Comparison of ENCODE assay signal across 10 cellular contexts in the genomic region with DNA sequence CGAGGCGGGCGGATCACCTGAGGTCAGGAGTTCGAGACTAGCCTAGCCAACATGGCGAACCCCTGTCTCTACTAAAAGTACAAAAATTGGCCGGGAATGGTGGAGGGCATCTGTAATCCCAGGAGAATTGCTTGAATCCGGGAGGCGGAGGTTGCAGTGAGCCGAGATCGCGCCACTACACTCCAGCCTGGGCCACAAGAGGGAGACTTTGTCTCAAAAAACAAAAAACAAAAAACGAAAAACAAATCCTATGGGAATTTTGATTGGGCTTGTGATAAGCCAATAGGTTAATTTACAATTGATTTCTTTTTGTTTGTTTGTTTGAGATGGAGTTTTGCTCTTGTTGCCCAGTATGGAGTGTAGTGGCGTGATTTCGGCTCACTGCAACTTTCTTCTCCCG. TPM values are rescaled to one million over a fixed set of nuclear protein-coding genes. Genes with fewer than 3 reads are reported as not detected.
A peak's percentile ranks its signal among the peaks of the same experiment; 100 is the strongest.
DNase-seq lines count a peak whose midpoint lies in the region; ATAC-seq, FAIRE-seq and TF ChIP-seq lines count a peak whose summit lies in the region.
"Had no signal": no experiment of that assay in that cellular context is flagged by ENCODE, and none has a peak within 500 bp of the region (broad histone marks: within the 10 kb centered on the region; RNA-seq: fewer than 3 reads in every experiment).

No MANE protein-coding gene starts in this region.

- peak; percentile 71 for TF ChIP-seq CTCF in BJ (IDR thresholded peaks at IDR 0.05; ENCODE audit: insufficient read depth, low read depth, low read length)
- peak; percentile 50 to 67 (median 63); a peak in 5 of 6 replicates for TF ChIP-seq CTCF in HCT116 (IDR thresholded peaks at IDR 0.05 in 2 of 3, conservative IDR thresholded peaks at IDR 0.05 in 1 of 3; ENCODE audit: borderline replicate concordance in 1 of 3, insufficient read depth in 1 of 3, low read depth in 2 of 3, low read length in 2 of 3)
- TF ChIP-seq CTCF in activated CD8-positive, alpha-beta T cell treated with anti-CD3 and anti-CD28 coated beads for 36 hours (IDR thresholded peaks at IDR 0.05), result peak; percentile 49
- peak; percentile 24 to 39 (median 27) for TF ChIP-seq CTCF in keratinocyte (optimal IDR thresholded peaks at IDR 0.05 in 1 of 3, IDR thresholded peaks at IDR 0.05 in 1 of 3, conservative IDR thresholded peaks at IDR 0.05 in 1 of 3; ENCODE audit: extremely low read depth in 1 of 3, insufficient read depth in 2 of 3, low read length in 3 of 3)

- H3K4me1 ChIP-seq in HCT116 (ENCODE audit: control insufficient read depth in 1 of 2, insufficient read depth in 2 of 2, low read length in 2 of 2) (peaks cover 3 to 10% of the 10 kb centered on the region in 2 experiments; a peak in 2 of 4 replicates), keratinocyte (ENCODE audit: control insufficient read depth, extremely low read depth, insufficient read depth, low read length) (peaks cover 2% of the 10 kb centered on the region)

- no peaks in the 10 kb centered on the region for H3K9me3 Mint-ChIP-seq in activated CD8-positive, alpha-beta T cell treated with anti-CD3 and anti-CD28 coated beads for 36 hours
- H3K9me3 Mint-ChIP-seq in activated naive CD4-positive, alpha-beta T cell treated with anti-CD3 and anti-CD28 coated beads for 36 hours, result no peaks in the 10 kb centered on the region

- POLR2A ChIA-PET in BJ (lab: Charles Lee), result no interaction called here
- POLR2A ChIA-PET in HCT116 (lab: Charles Lee), result no interaction called here
- POLR2A ChIA-PET in activated CD8-positive, alpha-beta T cell treated with anti-CD3 and anti-CD28 coated beads for 36 hours (lab: Charles Lee), result interaction anchor here (0.6 to 1.0 kb wide), 2 partner anchors 12 to 87 kb away, joined by 3 to 4 read pairs; partner anchors contain the start of gene TRMT61B

- no peaks in the 10 kb centered on the region for H4K20me1 ChIP-seq in HCT116 (ENCODE audit: insufficient read depth)
- no peaks in the 10 kb centered on the region for H4K20me1 ChIP-seq in keratinocyte (ENCODE audit: control insufficient read depth, extremely low read depth, insufficient read depth, low read length)

- DNase-seq in BJ (ENCODE audit: low read depth) (no peak), HCT116 (ENCODE audit: low read depth, low spot score) (peak; percentile 44), keratinocyte (ENCODE audit: low read depth, low spot score) (no peak), iPS-NIHi11 (ENCODE audit: low spot score) (no peak)
- peak; percentile 37 for DNase-seq in activated CD8-positive, alpha-beta T cell treated with anti-CD3 and anti-CD28 coated beads for 36 hours
- no peak for DNase-seq in central memory CD4-positive, alpha-beta T cell
- DNase-seq in activated naive CD4-positive, alpha-beta T cell treated with anti-CD3 and anti-CD28 coated beads for 36 hours, result no peak

- peaks cover 7% of the 10 kb centered on the region for H3K4me1 Mint-ChIP-seq in activated CD8-positive, alpha-beta T cell treated with anti-CD3 and anti-CD28 coated beads for 36 hours (ENCODE audit: low read depth)
- H3K4me1 Mint-ChIP-seq in activated naive CD4-positive, alpha-beta T cell treated with anti-CD3 and anti-CD28 coated beads for 36 hours (ENCODE audit: low read depth), result peaks cover 3% of the 10 kb centered on the region

- RAD21 ChIA-PET in HCT116 (lab: Charles Lee; ENCODE audit: low non-redundant PET in 1 of 2, low total read pairs in 2 of 2, uncharacterized antibody in 2 of 2, unreplicated experiment in 2 of 2), result no interaction called here

- no peaks in the 10 kb centered on the region for H3K36me3 ChIP-seq in BJ (ENCODE audit: control insufficient read depth, insufficient read depth, low read length)
- H3K36me3 ChIP-seq in HCT116 (ENCODE audit: control insufficient read depth in 1 of 2, insufficient read depth in 2 of 2, low read length in 2 of 2), result no peaks in the 10 kb centered on the region
- no peaks in the 10 kb centered on the region for H3K36me3 ChIP-seq in keratinocyte (ENCODE audit: control insufficient read depth in 2 of 2, extremely low read depth in 1 of 2, insufficient read depth in 2 of 2, low read length in 2 of 2)
- H3K36me3 ChIP-seq: SJSA1 had no signal

- no peak overlapping the region for H3K27ac ChIP-seq in HCT116 (ENCODE audit: low read depth, low read length)
- H3K27ac ChIP-seq in keratinocyte (ENCODE audit: control insufficient read depth, insufficient read depth, low read length), result no peak overlapping the region
- H3K27ac ChIP-seq: body of pancreas, SJSA1 had no signal

- H3K27me3 Mint-ChIP-seq in activated CD8-positive, alpha-beta T cell treated with anti-CD3 and anti-CD28 coated beads for 36 hours, result no peaks in the 10 kb centered on the region
- H3K27me3 Mint-ChIP-seq in activated naive CD4-positive, alpha-beta T cell treated with anti-CD3 and anti-CD28 coated beads for 36 hours (ENCODE audit: low read depth), result no peaks in the 10 kb centered on the region

- no peak overlapping the region for H3K9ac ChIP-seq in HCT116 (ENCODE audit: low read length)
- H3K9ac ChIP-seq in keratinocyte (ENCODE audit: control insufficient read depth, extremely low read depth, insufficient read depth, low read length), result no peak overlapping the region

- no peaks in the 10 kb centered on the region for H3K27me3 ChIP-seq in BJ (ENCODE audit: control insufficient read depth, insufficient read depth, low read length)
- H3K27me3 ChIP-seq in HCT116 (ENCODE audit: insufficient read depth, low read length), result no peaks in the 10 kb centered on the region
- H3K27me3 ChIP-seq in keratinocyte (ENCODE audit: control insufficient read depth, extremely low read depth, insufficient read depth, low read length), result no peaks in the 10 kb centered on the region
- H3K27me3 ChIP-seq: body of pancreas, SJSA1 had no signal

- H3K27ac Mint-ChIP-seq in activated CD8-positive, alpha-beta T cell treated with anti-CD3 and anti-CD28 coated beads for 36 hours, result no peak overlapping the region
- H3K27ac Mint-ChIP-seq in activated naive CD4-positive, alpha-beta T cell treated with anti-CD3 and anti-CD28 coated beads for 36 hours, result no peak overlapping the region

- H3K79me2 ChIP-seq in HCT116 (ENCODE audit: insufficient read depth, low read length) (no peaks in the 10 kb centered on the region), keratinocyte (ENCODE audit: control insufficient read depth, insufficient read depth, low read length) (no peaks in the 10 kb centered on the region)

- no peaks in the 10 kb centered on the region for H3K9me3 ChIP-seq in HCT116 (ENCODE audit: control insufficient read depth in 1 of 2, insufficient read depth in 1 of 2, low read depth in 1 of 2, low read length in 2 of 2)
- H3K9me3 ChIP-seq in keratinocyte (ENCODE audit: control insufficient read depth, low read depth, low read length), result no peaks in the 10 kb centered on the region
- H3K9me3 ChIP-seq: body of pancreas, SJSA1 had no signal

- intact Hi-C loops in HCT116 (cut with micrococcal nuclease), result loop anchor here (5.0 to 10.0 kb wide), 4 partner anchors 348 to 885 kb away; no protein-coding TSS in a partner anchor
- intact Hi-C loops in activated CD8-positive, alpha-beta T cell treated with anti-CD3 and anti-CD28 coated beads for 36 hours (cut with micrococcal nuclease), result loop anchor here (5.0 kb wide), 1 partner anchor 55 kb away; no protein-coding TSS in a partner anchor
- intact Hi-C loops in activated naive CD4-positive, alpha-beta T cell treated with anti-CD3 and anti-CD28 coated beads for 36 hours (cut with micrococcal nuclease), result no loop called here

- H3K36me3 Mint-ChIP-seq in activated CD8-positive, alpha-beta T cell treated with anti-CD3 and anti-CD28 coated beads for 36 hours (ENCODE audit: low read depth), result no peaks in the 10 kb centered on the region
- no peaks in the 10 kb centered on the region for H3K36me3 Mint-ChIP-seq in activated naive CD4-positive, alpha-beta T cell treated with anti-CD3 and anti-CD28 coated beads for 36 hours (ENCODE audit: low read depth)

- H3K4me3 ChIP-seq in BJ (ENCODE audit: low read depth, low read length), result peak overlapping the region; percentile 38
- peak overlapping the region in 1 of 2 experiments; percentile 42; a peak in 2 of 4 replicates for H3K4me3 ChIP-seq in HCT116 (replicated peaks in 1 of 2; ENCODE audit: low read depth in 1 of 2, low read length in 2 of 2)
- H3K4me3 ChIP-seq in keratinocyte (ENCODE audit: control insufficient read depth in 2 of 3, extremely low read depth in 1 of 3, insufficient read depth in 2 of 3, low read depth in 1 of 3, low read length in 3 of 3), result no peak overlapping the region
- H3K4me3 ChIP-seq: body of pancreas, SJSA1 had no signal

- peak overlapping the region; percentile 65 for H3K4me3 Mint-ChIP-seq in activated CD8-positive, alpha-beta T cell treated with anti-CD3 and anti-CD28 coated beads for 36 hours
- H3K4me3 Mint-ChIP-seq in activated naive CD4-positive, alpha-beta T cell treated with anti-CD3 and anti-CD28 coated beads for 36 hours, result no peak overlapping the region

- no peak for FAIRE-seq in keratinocyte (lab: Jason Lieb, UNC)

- H2AFZ ChIP-seq in HCT116 (ENCODE audit: low read depth, low read length, poor library complexity, severe bottlenecking) (no peak overlapping the region), keratinocyte (ENCODE audit: control insufficient read depth, low read length) (no peak overlapping the region)

- dilution Hi-C loops in keratinocyte (cut with MboI; ENCODE audit: extremely low pct_ligation_motif_present, low sequenced_read_pairs), result no loop called here

- peak; percentile 73 for TF ChIP-seq RAD21 in HCT116 (IDR thresholded peaks at IDR 0.05; ENCODE audit: low read depth)

- CTCF ChIA-PET in BJ (lab: Yijun Ruan, JAX) (interaction anchor here (0.7 to 2.1 kb wide), 10 partner anchors 227 to 1115 kb away, joined by 3 to 14 read pairs (median 4); no protein-coding TSS in a partner anchor), HCT116 (lab: Charles Lee) (no interaction called here)
- CTCF ChIA-PET in activated CD8-positive, alpha-beta T cell treated with anti-CD3 and anti-CD28 coated beads for 36 hours (lab: Charles Lee), result interaction anchor here (0.6 to 1.7 kb wide), 9 partner anchors 16 to 239 kb away, joined by 3 to 9 read pairs (median 3); no protein-coding TSS in a partner anchor
- CTCF ChIA-PET in activated naive CD4-positive, alpha-beta T cell treated with anti-CD3 and anti-CD28 coated beads for 36 hours (lab: Charles Lee), result interaction anchor here (1.4 kb wide), 1 partner anchor 239 kb away, joined by 3 read pairs; no protein-coding TSS in a partner anchor

- H3K4me2 ChIP-seq in HCT116 (ENCODE audit: low read length), result peak overlapping the region; percentile 71
- H3K4me2 ChIP-seq in keratinocyte (ENCODE audit: control insufficient read depth, extremely low read depth, insufficient read depth, low read depth, low read length), result peak overlapping the region; percentile 59

- TF ChIP-seq POLR2A in HCT116 (IDR thresholded peaks at IDR 0.05; ENCODE audit: borderline replicate concordance, extremely low read depth, insufficient read depth, insufficient read length), result no peak

- peak; percentile 63 for ATAC-seq in HCT116
- ATAC-seq in activated CD8-positive, alpha-beta T cell treated with anti-CD3 and anti-CD28 coated beads for 36 hours, result no peak
- ATAC-seq in GM19035 (IDR thresholded peaks at IDR 0.05; ENCODE audit: unreplicated experiment), result no peak

- no peaks in the 10 kb centered on the region for H3K9me2 ChIP-seq in HCT116 (ENCODE audit: insufficient read depth)

- BruUV-seq in HCT116 (replicated peaks; lab: Mats Ljungman, UMichigan), result no TSS peak

- no peaks in the 10 kb centered on the region for H3K9me1 ChIP-seq in keratinocyte (ENCODE audit: control insufficient read depth, extremely low read depth, insufficient read depth, low read length)

RNA-seq across cellular contexts. Expression of gene TOGARAM2, which starts 24.2 kb away (rescaled TPM):
- polyA plus RNA-seq in BJ (2011; rRNA removed), result 0.09 and 0.29 TPM in 2 replicates
- 0.09 TPM in 1 of 2 replicates, not detected in the other for polyA minus RNA-seq in BJ (2011; rRNA and poly(A)+ RNA removed)
- total RNA-seq in HCT116 (2021; ENCODE audit: unreplicated experiment), result 0.76 TPM
- 0.05 and 0.10 TPM in 2 replicates for polyA plus RNA-seq in HCT116 (2012)
- total RNA-seq in activated CD8-positive, alpha-beta T cell treated with anti-CD3 and anti-CD28 coated beads for 36 hours, result 1 to 10 TPM; 2.3 to 2.7 TPM
- 0.10 to 0.15 TPM in 2 of 3 replicates, not detected in the other for polyA plus RNA-seq in keratinocyte
- not detected for polyA plus RNA-seq in keratinocyte (2011; ENCODE audit: low read depth)
- 0.08 TPM in 1 of 2 replicates, not detected in the other for polyA plus RNA-seq in keratinocyte (2011; cell fraction: cytosol; rRNA removed)
- 0.16 and 0.28 TPM in 2 replicates for polyA plus RNA-seq in keratinocyte (2011; cell fraction: nucleus; rRNA removed)
- polyA plus RNA-seq in keratinocyte (2012; ENCODE audit: low replicate concordance), result 0.10 TPM in 1 of 2 replicates, not detected in the other
- 0.03 to 0.86 TPM in 2 of 3 replicates, not detected in the other for polyA minus RNA-seq in keratinocyte
- polyA minus RNA-seq in keratinocyte (2011; cell fraction: cytosol; rRNA and poly(A)+ RNA removed), result not detected
- polyA minus RNA-seq in keratinocyte (2011; cell fraction: nucleus; rRNA and poly(A)+ RNA removed), result 0.74 TPM in 1 of 2 replicates, not detected in the other
- 1 to 10 TPM; 1.2 to 2.0 TPM for total RNA-seq in activated naive CD4-positive, alpha-beta T cell treated with anti-CD3 and anti-CD28 coated beads for 36 hours

Comparison
In these comparisons a context has a peak if more than half of its experiments do, and no peak if none do; other contexts are left out.
1. DNase-seq: peak in HCT116 (single experiment) and activated CD8-positive, alpha-beta T cell treated with anti-CD3 and anti-CD28 coated beads for 36 hours (single experiment); none in BJ (single experiment), keratinocyte (single experiment), iPS-NIHi11 (single experiment), central memory CD4-positive, alpha-beta T cell (single experiment) and activated naive CD4-positive, alpha-beta T cell treated with anti-CD3 and anti-CD28 coated beads for 36 hours (single experiment).
2. Peak in every context shown above with its lines, with median percentiles within 50 percentile points of each other: CTCF ChIP-seq.